ENCODE assay signal across 8 cellular contexts in the genomic region with DNA sequence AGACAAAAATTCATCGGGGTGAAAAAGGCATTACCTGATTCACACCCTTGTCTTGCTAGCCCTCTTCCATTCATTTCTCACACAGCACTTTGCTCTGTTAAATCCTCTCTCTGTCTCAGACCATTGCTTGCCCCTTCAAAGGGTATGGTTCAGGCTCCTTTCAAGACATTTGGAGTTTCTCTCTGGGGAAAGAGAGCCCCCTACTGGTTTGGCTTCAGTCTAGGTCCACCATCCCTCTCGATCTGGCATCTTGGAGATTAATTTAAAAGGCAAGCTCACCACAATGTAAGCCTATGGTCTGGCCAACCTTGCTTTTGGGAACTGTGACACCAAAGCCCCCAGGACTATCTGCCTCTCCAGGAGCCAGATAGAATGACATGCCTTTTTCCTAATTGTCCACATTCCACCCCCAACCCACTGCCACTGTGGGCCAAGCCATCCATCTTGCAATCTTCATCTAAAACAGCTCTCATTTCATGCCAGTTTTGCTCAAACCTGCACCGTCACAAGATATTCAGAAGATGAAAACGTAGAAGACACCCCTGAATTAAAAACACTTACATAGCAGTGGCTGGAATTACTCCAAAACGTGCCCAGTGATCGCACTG.
DNase-seq lines count a peak whose midpoint lies in the region; ATAC-seq and TF ChIP-seq lines count a peak whose summit lies in the region.

No MANE protein-coding gene starts in this region.

- H3K4me3 Mint-ChIP-seq in activated CD8-positive, alpha-beta T cell treated with anti-CD3 and anti-CD28 coated beads for 36 hours, result no peak overlapping the region

- DNase-seq in EH (ENCODE audit: low read depth) (peak; percentile 62), NCI-H460 (ENCODE audit: extremely low read depth, low read depth) (peak; percentile 59), glomerular visceral epithelial cell (ENCODE audit: extremely low spot score) (peak; percentile 35), renal cortical epithelial cell (ENCODE audit: low read depth) (peak; percentile 68), posterior vena cava (ENCODE audit: low spot score) (no peak)
- DNase-seq in activated CD8-positive, alpha-beta T cell treated with anti-CD3 and anti-CD28 coated beads for 36 hours, result peak; percentile 40

- intact Hi-C loops in activated CD8-positive, alpha-beta T cell treated with anti-CD3 and anti-CD28 coated beads for 36 hours (cut with micrococcal nuclease), result loop anchor here (5.0 to 10.0 kb wide), 2 partner anchors 245 to 507 kb away; no protein-coding TSS in a partner anchor
- intact Hi-C loops in posterior vena cava (cut with DNase I), result no loop called here

- no peak overlapping the region for H3K27ac Mint-ChIP-seq in activated CD8-positive, alpha-beta T cell treated with anti-CD3 and anti-CD28 coated beads for 36 hours

- no peaks in the 10 kb centered on the region for H3K9me3 Mint-ChIP-seq in activated CD8-positive, alpha-beta T cell treated with anti-CD3 and anti-CD28 coated beads for 36 hours

- peaks cover 17% of the 10 kb centered on the region for H3K36me3 Mint-ChIP-seq in activated CD8-positive, alpha-beta T cell treated with anti-CD3 and anti-CD28 coated beads for 36 hours (ENCODE audit: low read depth)

- peak; percentile 34 for TF ChIP-seq CTCF in activated CD8-positive, alpha-beta T cell treated with anti-CD3 and anti-CD28 coated beads for 36 hours (IDR thresholded peaks at IDR 0.05)

- no peaks in the 10 kb centered on the region for H3K27me3 Mint-ChIP-seq in activated CD8-positive, alpha-beta T cell treated with anti-CD3 and anti-CD28 coated beads for 36 hours

- POLR2A ChIA-PET in activated CD8-positive, alpha-beta T cell treated with anti-CD3 and anti-CD28 coated beads for 36 hours (lab: Charles Lee), result no interaction called here

- CTCF ChIA-PET in activated CD8-positive, alpha-beta T cell treated with anti-CD3 and anti-CD28 coated beads for 36 hours (lab: Charles Lee), result interaction anchor here (0.7 to 2.3 kb wide), 14 partner anchors 9 to 523 kb away, joined by 3 to 21 read pairs (median 4); a partner anchor contains a TSS

- no peaks in the 10 kb centered on the region for H3K4me1 Mint-ChIP-seq in activated CD8-positive, alpha-beta T cell treated with anti-CD3 and anti-CD28 coated beads for 36 hours (ENCODE audit: low read depth)

- peak; percentile 90 for ATAC-seq in GM19395 (IDR thresholded peaks at IDR 0.05; ENCODE audit: unreplicated experiment)
- ATAC-seq in HG03280 (IDR thresholded peaks at IDR 0.05; ENCODE audit: unreplicated experiment), result peak; percentile 83
- peak; percentile 76 for ATAC-seq in activated CD8-positive, alpha-beta T cell treated with anti-CD3 and anti-CD28 coated beads for 36 hours
